In genomic region chr18:49515003-49515402, GRCh38 we compare ENCODE assay signal across 1 cellular context. TPM values are rescaled to one million over a fixed set of nuclear protein-coding genes. Genes with fewer than 3 reads are reported as not detected.
"Had no signal": no experiment of that assay in that cellular context is flagged by ENCODE, and none has a peak within 500 bp of the region (broad histone marks: within the 10 kb centered on the region; RNA-seq: fewer than 3 reads in every experiment).

No MANE protein-coding gene starts in this region.

RNA-seq across cellular contexts. Expression of gene LIPG, which starts 46.9 kb away (rescaled TPM):
- total RNA-seq: activated T-helper 17 cell treated with anti-CD3 and anti-CD28 coated beads, Interleukin-2, amount 50 U/mL, for 72 hours had no signal
